Comparison of ENCODE assay signal across 9 cellular contexts in genomic region chr6:52522151-52522626, GRCh38. TPM values are rescaled to one million over a fixed set of nuclear protein-coding genes. Genes with fewer than 3 reads are reported as not detected.
DNase-seq lines count a peak whose midpoint lies in the region; ATAC-seq and TF ChIP-seq lines count a peak whose summit lies in the region.
"Had no signal": no experiment of that assay in that cellular context is flagged by ENCODE, and none has a peak within 500 bp of the region (broad histone marks: within the 10 kb centered on the region; RNA-seq: fewer than 3 reads in every experiment).

No MANE protein-coding gene starts in this region.

- H3K4me3 ChIP-seq in choroid plexus epithelial cell (ENCODE audit: low read depth, low read length) (no peak overlapping the region), suprapubic skin (no peak overlapping the region)

- H3K27me3 ChIP-seq in suprapubic skin, result no peaks in the 10 kb centered on the region

- TF ChIP-seq EP300 in suprapubic skin (IDR thresholded peaks at IDR 0.05), result no peak

- ATAC-seq in left lobe of liver (peak; percentile 75), HG02623 (IDR thresholded peaks at IDR 0.05; ENCODE audit: unreplicated experiment) (no peak)

- H3K36me3 ChIP-seq in suprapubic skin, result no peaks in the 10 kb centered on the region

- peak; percentile 81 for DNase-seq in HS-27A (ENCODE audit: low read depth)
- peak; percentile 88 for DNase-seq in choroid plexus epithelial cell (ENCODE audit: low read depth)
- DNase-seq in left lobe of liver (ENCODE audit: low spot score), result peak; percentile 81
- no peak for DNase-seq in suprapubic skin (ENCODE audit: low spot score in 2 of 2)
- DNase-seq in hippocampal formation (lab: John Stamatoyannopoulos, UW), result no peak
- DNase-seq in D341Med (ENCODE audit: low spot score), result no peak
- DNase-seq in caudate nucleus (lab: John Stamatoyannopoulos, UW), result no peak
- DNase-seq: DMS79 had no signal

- peaks cover 55% of the 10 kb centered on the region for H3K4me1 ChIP-seq in suprapubic skin

- WGBS in suprapubic skin, result 47% methylated on average over 7 of the region's 7 CpGs

- peak overlapping the region; percentile 64 for H3K27ac ChIP-seq in suprapubic skin
- H3K27ac ChIP-seq in caudate nucleus (ENCODE audit: low read depth, low read length), result no peak overlapping the region

- TF ChIP-seq CTCF in choroid plexus epithelial cell (conservative IDR thresholded peaks at IDR 0.05; ENCODE audit: low read depth, low read length) (no peak), suprapubic skin (IDR thresholded peaks at IDR 0.05) (no peak)

- no peak for TF ChIP-seq POLR2A in suprapubic skin (IDR thresholded peaks at IDR 0.05)

- H3K9me3 ChIP-seq in suprapubic skin, result no peaks in the 10 kb centered on the region

RNA-seq across cellular contexts. Expression of gene TRAM2, which starts 54.7 kb away (rescaled TPM):
- total RNA-seq in left lobe of liver (17.3 TPM), suprapubic skin (10 to 100 TPM in 1 of 4 donors, 1 to 10 TPM in 3; 6.5 to 14.1 (median 7.2) TPM)

Comparison
In these comparisons a context has a peak if more than half of its experiments do, and no peak if none do; other contexts are left out.
1. DNase-seq: peak in HS-27A (single experiment), choroid plexus epithelial cell (single experiment) and left lobe of liver (single experiment); none in suprapubic skin (0 of 2), hippocampal formation (0 of 2), D341Med (single experiment) and caudate nucleus (0 of 61).